Comparison of ENCODE assay signal across 8 cellular contexts in genomic region chr17:28749516-28750177, GRCh38. TPM values are rescaled to one million over a fixed set of nuclear protein-coding genes. Genes with fewer than 3 reads are reported as not detected.
DNase-seq lines count a peak whose midpoint lies in the region; ATAC-seq and TF ChIP-seq lines count a peak whose summit lies in the region.

No MANE protein-coding gene starts in this region.

- H3K9me3 Mint-ChIP-seq in activated T-cell treated with anti-CD3 and anti-CD28 coated beads, Interleukin-2, amount 50 U/mL, for 24 hours, result no peaks in the 10 kb centered on the region
- no peaks in the 10 kb centered on the region for H3K9me3 Mint-ChIP-seq in activated CD8-positive, alpha-beta T cell treated with anti-CD3 and anti-CD28 coated beads, Interleukin-2, amount 10 ng/mL, durations not matched to agents 7 days and 5 days (ENCODE audit: insufficient read depth)

- peaks cover 49% of the 10 kb centered on the region for H3K4me1 Mint-ChIP-seq in activated T-cell treated with anti-CD3 and anti-CD28 coated beads, Interleukin-2, amount 50 U/mL, for 24 hours (ENCODE audit: low read depth)
- peaks cover 36% of the 10 kb centered on the region for H3K4me1 Mint-ChIP-seq in activated CD8-positive, alpha-beta T cell treated with anti-CD3 and anti-CD28 coated beads, Interleukin-2, amount 10 ng/mL, durations not matched to agents 7 days and 5 days (ENCODE audit: low read depth)

- DNase-seq in activated T-cell treated with anti-CD3 and anti-CD28 coated beads, Interleukin-2, amount 50 U/mL, for 24 hours, result no peak
- DNase-seq in activated T-cell treated with anti-CD3 and anti-CD28 coated beads, Interleukin-2, amount 50 U/mL, for 1 hour, result no peak
- no peak for DNase-seq in activated CD8-positive, alpha-beta T cell treated with anti-CD3 and anti-CD28 coated beads, Interleukin-2, amount 10 ng/mL, durations not matched to agents 7 days and 5 days
- no peak for DNase-seq in OCI-M2 (lab: John Stamatoyannopoulos, UW; ENCODE audit: unreplicated experiment)

- H3K4me1 ChIP-seq in liver (ENCODE audit: control insufficient read depth in 4 of 4, insufficient read depth in 4 of 4, low read length in 3 of 4) (peaks cover 12 to 41% (median 28%) of the 10 kb centered on the region in 4 donors), thymus (ENCODE audit: control insufficient read depth, insufficient read depth, low read length) (peaks cover 19% of the 10 kb centered on the region)

- peak overlapping the region; percentile 92 for H3K27ac Mint-ChIP-seq in activated T-cell treated with anti-CD3 and anti-CD28 coated beads, Interleukin-2, amount 50 U/mL, for 24 hours
- peak overlapping the region; percentile 16 for H3K27ac Mint-ChIP-seq in activated CD8-positive, alpha-beta T cell treated with anti-CD3 and anti-CD28 coated beads, Interleukin-2, amount 10 ng/mL, durations not matched to agents 7 days and 5 days

- CTCF ChIA-PET in activated CD8-positive, alpha-beta T cell treated with anti-CD3 and anti-CD28 coated beads, Interleukin-2, amount 10 ng/mL, durations not matched to agents 7 days and 5 days (lab: Charles Lee), result interaction anchor here (0.6 to 17.5 kb wide), 38 partner anchors 9 to 204 kb away, joined by 3 to 736 read pairs (median 4); partner anchors contain the start of genes BLTP2, FAM222B, NEK8 and PROCA1

- no peak for TF ChIP-seq RAD21 in liver (IDR thresholded peaks at IDR 0.05)

- POLR2A ChIA-PET in activated CD8-positive, alpha-beta T cell treated with anti-CD3 and anti-CD28 coated beads, Interleukin-2, amount 10 ng/mL, durations not matched to agents 7 days and 5 days (lab: Charles Lee), result interaction anchor here (13.0 kb wide), 1 partner anchor 23 kb away, joined by 212 read pairs; the partner anchor contains the start of genes NEK8 and TLCD1

- H3K4me3 ChIP-seq in liver (ENCODE audit: low read depth in 1 of 3, low read length in 3 of 3) (no peak overlapping the region), thymus (ENCODE audit: low read length) (no peak overlapping the region)

- H3K36me3 Mint-ChIP-seq in activated T-cell treated with anti-CD3 and anti-CD28 coated beads, Interleukin-2, amount 50 U/mL, for 24 hours (ENCODE audit: low read depth), result peaks cover 84% of the 10 kb centered on the region
- H3K36me3 Mint-ChIP-seq in activated CD8-positive, alpha-beta T cell treated with anti-CD3 and anti-CD28 coated beads, Interleukin-2, amount 10 ng/mL, durations not matched to agents 7 days and 5 days (ENCODE audit: low read depth), result peaks cover 30% of the 10 kb centered on the region

- H3K9me3 ChIP-seq in liver (ENCODE audit: control insufficient read depth in 4 of 4, low read length in 3 of 4) (no peaks in the 10 kb centered on the region), thymus (ENCODE audit: control insufficient read depth) (no peaks in the 10 kb centered on the region)

- H3K36me3 ChIP-seq in liver (ENCODE audit: control insufficient read depth in 4 of 4, insufficient read depth in 3 of 4, low read depth in 1 of 4, low read length in 3 of 4) (peaks cover 4 to 33% (median 22%) of the 10 kb centered on the region in 4 donors), thymus (ENCODE audit: control insufficient read depth, insufficient read depth) (peaks cover 31% of the 10 kb centered on the region)

- ATAC-seq in activated CD8-positive, alpha-beta T cell treated with anti-CD3 and anti-CD28 coated beads, Interleukin-2, amount 10 ng/mL, durations not matched to agents 7 days and 5 days, result no peak
- ATAC-seq in GM21367 (IDR thresholded peaks at IDR 0.05; ENCODE audit: unreplicated experiment), result no peak
- no peak for ATAC-seq in GM21529 (IDR thresholded peaks at IDR 0.05; ENCODE audit: unreplicated experiment)

- TF ChIP-seq CTCF in liver (IDR thresholded peaks at IDR 0.05; ENCODE audit: low read depth, low read length, missing input control), result no peak

- 53% methylated on average over 11 of the region's 11 CpGs for WGBS in liver
- 79% methylated on average over 11 of the region's 11 CpGs for WGBS in thymus

- H3K4me3 Mint-ChIP-seq in activated T-cell treated with anti-CD3 and anti-CD28 coated beads, Interleukin-2, amount 50 U/mL, for 24 hours, result peak overlapping the region; percentile 51
- H3K4me3 Mint-ChIP-seq in activated CD8-positive, alpha-beta T cell treated with anti-CD3 and anti-CD28 coated beads, Interleukin-2, amount 10 ng/mL, durations not matched to agents 7 days and 5 days, result no peak overlapping the region

- H3K27me3 ChIP-seq in liver (ENCODE audit: control insufficient read depth in 4 of 4, insufficient read depth in 4 of 4, low read length in 3 of 4) (no peaks in the 10 kb centered on the region), thymus (ENCODE audit: control insufficient read depth, insufficient read depth) (no peaks in the 10 kb centered on the region)

- no peak overlapping the region for H3K27ac ChIP-seq in liver (ENCODE audit: low read depth in 1 of 2, low read length in 2 of 2)
- peak overlapping the region; percentile 15 for H3K27ac ChIP-seq in thymus (ENCODE audit: low read depth)

- no peaks in the 10 kb centered on the region for H3K27me3 Mint-ChIP-seq in activated T-cell treated with anti-CD3 and anti-CD28 coated beads, Interleukin-2, amount 50 U/mL, for 24 hours
- no peaks in the 10 kb centered on the region for H3K27me3 Mint-ChIP-seq in activated CD8-positive, alpha-beta T cell treated with anti-CD3 and anti-CD28 coated beads, Interleukin-2, amount 10 ng/mL, durations not matched to agents 7 days and 5 days (ENCODE audit: low read depth)

- H3K9ac ChIP-seq in liver (ENCODE audit: low read depth in 1 of 2, low read length in 2 of 2), result no peak overlapping the region

TF ChIP-seq in liver, 16 proteins besides CTCF, POLR2A, EP300 and RAD21:
- peak; percentile 26 for TF ChIP-seq FOXA1 (IDR thresholded peaks at IDR 0.05)
- TF ChIP-seq REST (IDR thresholded peaks at IDR 0.05), result no peak
- no peak for TF ChIP-seq ZBTB33 (IDR thresholded peaks at IDR 0.05)

RNA-seq across cellular contexts. Expression of gene TRAF4, which starts 5.8 kb away (rescaled TPM):
- 10 to 100 TPM; 66.0 to 78.4 TPM for total RNA-seq in activated CD8-positive, alpha-beta T cell treated with anti-CD3 and anti-CD28 coated beads, Interleukin-2, amount 10 ng/mL, durations not matched to agents 7 days and 5 days
- 10 to 100 TPM in 1 of 2 donors, 1 to 10 TPM in 1; 8.5 to 32.0 TPM for total RNA-seq in liver
- polyA plus RNA-seq in liver (10 to 100 TPM; 16.2 to 31.5 TPM), thymus (29.3 TPM)

RNA-seq across cellular contexts. Expression of gene NEK8, which starts 21.1 kb away (rescaled TPM):
- total RNA-seq in activated CD8-positive, alpha-beta T cell treated with anti-CD3 and anti-CD28 coated beads, Interleukin-2, amount 10 ng/mL, durations not matched to agents 7 days and 5 days, result 1 to 10 TPM; 4.8 to 5.0 TPM
- total RNA-seq in liver, result 1 to 10 TPM; 6.3 to 7.8 TPM
- 1 to 10 TPM; 1.7 to 2.7 TPM for polyA plus RNA-seq in liver
- polyA plus RNA-seq in thymus, result 5.1 TPM

RNA-seq across cellular contexts. Expression of gene TLCD1, which starts 23.6 kb away (rescaled TPM):
- total RNA-seq in activated CD8-positive, alpha-beta T cell treated with anti-CD3 and anti-CD28 coated beads, Interleukin-2, amount 10 ng/mL, durations not matched to agents 7 days and 5 days, result 1 to 10 TPM; 2.8 to 3.0 TPM
- total RNA-seq in liver, result 1 to 10 TPM; 4.4 to 7.9 TPM
- polyA plus RNA-seq in liver (1 to 10 TPM; 5.1 to 8.8 TPM), thymus (9.2 TPM)

RNA-seq across cellular contexts. Expression of gene RPL23A, which starts 29.9 kb away (rescaled TPM):
- total RNA-seq in activated CD8-positive, alpha-beta T cell treated with anti-CD3 and anti-CD28 coated beads, Interleukin-2, amount 10 ng/mL, durations not matched to agents 7 days and 5 days, result 1,000 to 10,000 TPM; 1,988 to 2,040 TPM
- total RNA-seq in liver, result 100 to 1,000 TPM; 106 to 189 TPM
- polyA plus RNA-seq in liver (100 to 1,000 TPM; 484 to 507 TPM), thymus (1,777 TPM)

RNA-seq across cellular contexts. Expression of gene RAB34, which starts 32.0 kb away (rescaled TPM):
- total RNA-seq in activated CD8-positive, alpha-beta T cell treated with anti-CD3 and anti-CD28 coated beads, Interleukin-2, amount 10 ng/mL, durations not matched to agents 7 days and 5 days, result 10 to 100 TPM in 1 of 2 experiments, 1 to 10 TPM in 1; 10.0 to 12.7 TPM
- 10 to 100 TPM in 1 of 2 donors, 1 to 10 TPM in 1; 5.6 to 14.3 TPM for total RNA-seq in liver
- 1 to 10 TPM; 4.5 to 9.6 TPM for polyA plus RNA-seq in liver
- polyA plus RNA-seq in thymus, result 81.9 TPM
